8 cellular contexts compared by ENCODE assay signal in genomic region chr1:10032590-10033358, GRCh38.
DNase-seq lines count a peak whose midpoint lies in the region; ATAC-seq lines count a peak whose summit lies in the region.

TSS of gene UBE4B (plus strand) at chr1:10032958. CDS start at chr1:10033671, 713 bp downstream.

- ATAC-seq in GM19035 (IDR thresholded peaks at IDR 0.05; ENCODE audit: unreplicated experiment), result peak; percentile 95
- peak; percentile 96 for ATAC-seq in HG03354 (IDR thresholded peaks at IDR 0.05; ENCODE audit: poor library complexity, severe bottlenecking, unreplicated experiment)
- peak; percentile 94 for ATAC-seq in central memory CD8-positive, alpha-beta T cell (replicated peaks; ENCODE audit: extremely low read depth, poor library complexity, severe bottlenecking)

- H3K27ac Mint-ChIP-seq in central memory CD8-positive, alpha-beta T cell (ENCODE audit: low read depth), result peak within 1 kb of the TSS; percentile 90

- peak within 1 kb of the TSS; percentile 96 for H3K4me3 Mint-ChIP-seq in central memory CD8-positive, alpha-beta T cell

- H3K4me1 Mint-ChIP-seq in central memory CD8-positive, alpha-beta T cell, result peaks cover 28% of the 10 kb centered on the region

- DNase-seq in AG20443 (ENCODE audit: low spot score) (peak; percentile 100), NCI-H446 (lab: John Stamatoyannopoulos, UW) (peak; percentile 98 to 100), islet precursor cell (peak; percentile 99)
- peak; percentile 96 for DNase-seq in activated CD4-positive, CD25-positive, alpha-beta regulatory T cell treated with anti-CD3 and anti-CD28 coated beads, Interleukin-2, amount 50 U/mL, for 16 hours (ENCODE audit: low read depth, low spot score)
- peak; percentile 98 to 99 for DNase-seq in central memory CD8-positive, alpha-beta T cell (ENCODE audit: low spot score in 2 of 2)
- DNase-seq in stimulated activated CD4-positive, alpha-beta T cell treated with anti-CD3 and anti-CD28 coated beads, Interleukin-12 subunit alpha, Interleukin-12 subunit beta, amount 100 ng/mL, for 48 hours (ENCODE audit: low read depth in 2 of 3, low spot score in 1 of 3), result peak; percentile 97 to 98 (median 98)

- H3K27me3 Mint-ChIP-seq in central memory CD8-positive, alpha-beta T cell, result no peaks in the 10 kb centered on the region

- H3K36me3 Mint-ChIP-seq in central memory CD8-positive, alpha-beta T cell (ENCODE audit: insufficient read depth), result peaks cover 18% of the 10 kb centered on the region

- no peaks in the 10 kb centered on the region for H3K9me3 Mint-ChIP-seq in central memory CD8-positive, alpha-beta T cell

Comparison
In these comparisons a context has a peak if more than half of its experiments do, and no peak if none do; other contexts are left out.
1. Peak in every context shown above with its lines: DNase-seq and ATAC-seq.